Comparison of ENCODE assay signal across 2 cellular contexts in the genomic region with DNA sequence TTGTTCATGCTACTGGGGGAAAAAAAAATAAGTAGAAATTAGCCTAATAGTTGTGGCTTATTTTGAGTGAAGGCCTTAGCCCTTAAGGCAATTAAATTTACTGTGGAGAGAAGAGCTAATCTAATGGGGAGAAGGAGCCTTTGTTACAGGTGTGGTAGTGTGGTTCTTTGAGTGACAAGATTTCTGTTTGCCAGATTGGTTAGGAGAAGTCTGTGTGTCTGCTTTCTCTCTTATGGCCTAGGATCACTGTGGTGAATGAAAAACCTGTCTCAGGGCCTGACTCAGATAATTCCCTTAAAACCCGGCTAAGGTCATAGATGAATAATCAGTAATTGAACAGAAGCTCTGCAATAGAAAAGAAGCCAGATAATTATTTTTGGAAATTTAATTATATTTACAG.
TF ChIP-seq lines count a peak whose summit lies in the region.

No MANE protein-coding gene starts in this region.

TF ChIP-seq in GM23338, 12 proteins besides CTCF, POLR2A, EP300 and RAD21:
- TF ChIP-seq ZNF331 (CRISPR knock-in tag; IDR thresholded peaks at IDR 0.05; ENCODE audit: low read depth) (no peak), JUNB (IDR thresholded peaks at IDR 0.05; ENCODE audit: unreplicated experiment) (no peak), STAT1 (IDR thresholded peaks at IDR 0.05; ENCODE audit: unreplicated experiment) (no peak)

TF ChIP-seq in IMR-90, 13 proteins besides CTCF, POLR2A, EP300 and RAD21:
- TF ChIP-seq SMC3 (IDR thresholded peaks at IDR 0.05; ENCODE audit: low read depth, low read length): no peak
- TF ChIP-seq, protein P1, sequence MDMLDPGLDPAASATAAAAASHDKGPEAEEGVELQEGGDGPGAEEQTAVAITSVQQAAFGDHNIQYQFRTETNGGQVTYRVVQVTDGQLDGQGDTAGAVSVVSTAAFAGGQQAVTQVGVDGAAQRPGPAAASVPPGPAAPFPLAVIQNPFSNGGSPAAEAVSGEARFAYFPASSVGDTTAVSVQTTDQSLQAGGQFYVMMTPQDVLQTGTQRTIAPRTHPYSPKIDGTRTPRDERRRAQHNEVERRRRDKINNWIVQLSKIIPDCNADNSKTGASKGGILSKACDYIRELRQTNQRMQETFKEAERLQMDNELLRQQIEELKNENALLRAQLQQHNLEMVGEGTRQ (IDR thresholded peaks at IDR 0.05; ENCODE audit: low read depth, low read length): no peak
- no peak for TF ChIP-seq MAFK (IDR thresholded peaks at IDR 0.05; ENCODE audit: low read depth, low read length)
- TF ChIP-seq NFE2L2 (IDR thresholded peaks at IDR 0.05; ENCODE audit: low read depth, low read length): no peak
- TF ChIP-seq MXI1 (IDR thresholded peaks at IDR 0.05; ENCODE audit: borderline replicate concordance, low read depth, low read length): no peak
- TF ChIP-seq, protein P2, sequence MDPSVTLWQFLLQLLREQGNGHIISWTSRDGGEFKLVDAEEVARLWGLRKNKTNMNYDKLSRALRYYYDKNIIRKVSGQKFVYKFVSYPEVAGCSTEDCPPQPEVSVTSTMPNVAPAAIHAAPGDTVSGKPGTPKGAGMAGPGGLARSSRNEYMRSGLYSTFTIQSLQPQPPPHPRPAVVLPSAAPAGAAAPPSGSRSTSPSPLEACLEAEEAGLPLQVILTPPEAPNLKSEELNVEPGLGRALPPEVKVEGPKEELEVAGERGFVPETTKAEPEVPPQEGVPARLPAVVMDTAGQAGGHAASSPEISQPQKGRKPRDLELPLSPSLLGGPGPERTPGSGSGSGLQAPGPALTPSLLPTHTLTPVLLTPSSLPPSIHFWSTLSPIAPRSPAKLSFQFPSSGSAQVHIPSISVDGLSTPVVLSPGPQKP (IDR thresholded peaks at IDR 0.05; ENCODE audit: borderline replicate concordance, low read depth, low read length): no peak
- TF ChIP-seq CHD1 (IDR thresholded peaks at IDR 0.05; ENCODE audit: low read depth, low read length): no peak
- no peak for TF ChIP-seq BHLHE40 (IDR thresholded peaks at IDR 0.05; ENCODE audit: low read depth, low read length)
- no peak for TF ChIP-seq RCOR1 (IDR thresholded peaks at IDR 0.05; ENCODE audit: insufficient replicate concordance, low read length)
- no peak for TF ChIP-seq RFX5 (IDR thresholded peaks at IDR 0.05; ENCODE audit: low read depth, low read length)
- TF ChIP-seq MAZ (IDR thresholded peaks at IDR 0.05; ENCODE audit: borderline replicate concordance, low read depth, low read length): no peak
